8 cellular contexts compared by ENCODE assay signal in genomic region chr4:185425600-185426352, GRCh38. TPM values are rescaled to one million over a fixed set of nuclear protein-coding genes. Genes with fewer than 3 reads are reported as not detected.
A peak's percentile ranks its signal among the peaks of the same experiment; 100 is the strongest.
DNase-seq lines count a peak whose midpoint lies in the region; ATAC-seq and TF ChIP-seq lines count a peak whose summit lies in the region.

Gene UFSP2 (minus strand): TSS chr4:185425964. CDS start chr4:185425868, 96 bp downstream.

- H3K4me3 ChIP-seq in CD4-positive, CD25-positive, alpha-beta regulatory T cell (ENCODE audit: low read depth, low read length) = peak within 1 kb of the TSS; percentile 97
- H3K4me3 ChIP-seq in duodenal mucosa (ENCODE audit: low read depth in 1 of 2, low read length in 2 of 2) = peak within 1 kb of the TSS; percentile 85 to 96
- H3K4me3 ChIP-seq in right lobe of liver = peak within 1 kb of the TSS; percentile 71 to 91 (median 81)

- no peaks in the 10 kb centered on the region for H3K27me3 ChIP-seq in CD4-positive, CD25-positive, alpha-beta regulatory T cell (ENCODE audit: control insufficient read depth, insufficient read depth, low read length)
- no peaks in the 10 kb centered on the region for H3K27me3 ChIP-seq in duodenal mucosa (ENCODE audit: control insufficient read depth in 1 of 2, insufficient read depth in 2 of 2, low read length in 2 of 2)
- H3K27me3 ChIP-seq in right lobe of liver = no peaks in the 10 kb centered on the region

- no peaks in the 10 kb centered on the region for H3K9me3 Mint-ChIP-seq in CD4-positive, CD25-positive, alpha-beta regulatory T cell
- no peaks in the 10 kb centered on the region for H3K9me3 Mint-ChIP-seq in activated CD4-positive, alpha-beta memory T cell treated with anti-CD3 and anti-CD28 coated beads, Interleukin-2, amount 10 ng/mL, durations not matched to agents 7 days and 5 days

- POLR2A ChIA-PET in activated CD4-positive, alpha-beta memory T cell treated with anti-CD3 and anti-CD28 coated beads, Interleukin-2, amount 10 ng/mL, durations not matched to agents 7 days and 5 days (lab: Charles Lee) = interaction anchor here (0.6 to 3.3 kb wide), 12 partner anchors 10 to 692 kb away, joined by 3 to 47 read pairs (median 4); partner anchors contain the start of genes ANKRD37, CENPU, LRP2BP and SLC25A4

- peak within 1 kb of the TSS; percentile 97 to 100 (median 100) for H3K27ac Mint-ChIP-seq in CD4-positive, CD25-positive, alpha-beta regulatory T cell
- H3K27ac Mint-ChIP-seq in activated CD4-positive, alpha-beta memory T cell treated with anti-CD3 and anti-CD28 coated beads, Interleukin-2, amount 10 ng/mL, durations not matched to agents 7 days and 5 days = peak within 1 kb of the TSS; percentile 94

- peak; percentile 89 to 93 (median 92) for DNase-seq in CD4-positive, CD25-positive, alpha-beta regulatory T cell
- DNase-seq in NCI-H82 (lab: John Stamatoyannopoulos, UW) = peak; percentile 90
- peak; percentile 88 for DNase-seq in activated CD4-positive, alpha-beta memory T cell treated with anti-CD3 and anti-CD28 coated beads, Interleukin-2, amount 10 ng/mL, durations not matched to agents 7 days and 5 days
- DNase-seq in right lobe of liver = peak; percentile 91 to 95 (median 93)
- DNase-seq in stimulated activated CD4-positive, alpha-beta T cell treated with anti-CD3 and anti-CD28 coated beads, Interleukin-4, amount 100 ng/mL, for 24 hours = peak; percentile 85

- peaks cover 20 to 37% (median 27%) of the 10 kb centered on the region in 4 donors for H3K4me1 Mint-ChIP-seq in CD4-positive, CD25-positive, alpha-beta regulatory T cell
- peaks cover 20% of the 10 kb centered on the region for H3K4me1 Mint-ChIP-seq in activated CD4-positive, alpha-beta memory T cell treated with anti-CD3 and anti-CD28 coated beads, Interleukin-2, amount 10 ng/mL, durations not matched to agents 7 days and 5 days

- H3K36me3 ChIP-seq in CD4-positive, CD25-positive, alpha-beta regulatory T cell (ENCODE audit: control insufficient read depth, insufficient read depth, low read length) = peaks cover 13% of the 10 kb centered on the region
- no peaks in the 10 kb centered on the region for H3K36me3 ChIP-seq in duodenal mucosa (ENCODE audit: control insufficient read depth in 1 of 2, insufficient read depth in 2 of 2, low read length in 2 of 2)
- H3K36me3 ChIP-seq in right lobe of liver = no peaks in the 10 kb centered on the region

- H3K27me3 Mint-ChIP-seq in CD4-positive, CD25-positive, alpha-beta regulatory T cell = peaks cover 25% of the 10 kb centered on the region
- H3K27me3 Mint-ChIP-seq in activated CD4-positive, alpha-beta memory T cell treated with anti-CD3 and anti-CD28 coated beads, Interleukin-2, amount 10 ng/mL, durations not matched to agents 7 days and 5 days = peaks cover 4% of the 10 kb centered on the region

- H3K4me3 Mint-ChIP-seq in CD4-positive, CD25-positive, alpha-beta regulatory T cell = peak within 1 kb of the TSS; percentile 88 to 97 (median 90)
- peak within 1 kb of the TSS; percentile 80 for H3K4me3 Mint-ChIP-seq in activated CD4-positive, alpha-beta memory T cell treated with anti-CD3 and anti-CD28 coated beads, Interleukin-2, amount 10 ng/mL, durations not matched to agents 7 days and 5 days

- no peaks in the 10 kb centered on the region for H3K9me3 ChIP-seq in CD4-positive, CD25-positive, alpha-beta regulatory T cell (ENCODE audit: control insufficient read depth in 2 of 2, low read length in 2 of 2)
- no peaks in the 10 kb centered on the region for H3K9me3 ChIP-seq in duodenal mucosa (ENCODE audit: control insufficient read depth in 1 of 2, low read length in 2 of 2)
- H3K9me3 ChIP-seq in right lobe of liver = no peaks in the 10 kb centered on the region

- no peak for TF ChIP-seq CTCF in right lobe of liver (IDR thresholded peaks at IDR 0.05)

- intact Hi-C loops in right lobe of liver (cut with DNase I) = no loop called here

- H3K36me3 Mint-ChIP-seq in CD4-positive, CD25-positive, alpha-beta regulatory T cell = peaks cover 12% of the 10 kb centered on the region
- H3K36me3 Mint-ChIP-seq in activated CD4-positive, alpha-beta memory T cell treated with anti-CD3 and anti-CD28 coated beads, Interleukin-2, amount 10 ng/mL, durations not matched to agents 7 days and 5 days (ENCODE audit: low read depth) = peaks cover 24% of the 10 kb centered on the region

- CTCF ChIA-PET in activated CD4-positive, alpha-beta memory T cell treated with anti-CD3 and anti-CD28 coated beads, Interleukin-2, amount 10 ng/mL, durations not matched to agents 7 days and 5 days (lab: Charles Lee) = interaction anchor here (0.6 to 1.9 kb wide), 4 partner anchors 21 to 213 kb away, joined by 3 to 5 read pairs (median 4); partner anchors contain the start of gene LRP2BP

- H3K4me1 ChIP-seq in CD4-positive, CD25-positive, alpha-beta regulatory T cell (ENCODE audit: control insufficient read depth, insufficient read depth, low read length, poor library complexity, severe bottlenecking) = peaks cover 17% of the 10 kb centered on the region
- H3K4me1 ChIP-seq in duodenal mucosa (ENCODE audit: control insufficient read depth in 1 of 2, insufficient read depth in 2 of 2, low read length in 2 of 2) (peaks cover 17 to 19% of the 10 kb centered on the region in 2 donors), right lobe of liver (peaks cover 0 to 14% (median 0%) of the 10 kb centered on the region in 4 donors)

- peak within 1 kb of the TSS; percentile 97 for H3K27ac ChIP-seq in CD4-positive, CD25-positive, alpha-beta regulatory T cell (ENCODE audit: insufficient read depth, low read length, poor library complexity, severe bottlenecking)
- peak within 1 kb of the TSS; percentile 85 for H3K27ac ChIP-seq in duodenal mucosa (ENCODE audit: low read depth, low read length)
- peak within 1 kb of the TSS; percentile 97 to 99 (median 98) for H3K27ac ChIP-seq in right lobe of liver

- H3K9ac ChIP-seq in duodenal mucosa (ENCODE audit: low read depth in 1 of 2, low read length in 2 of 2) = peak within 1 kb of the TSS; percentile 83 to 95

- 0% methylated on average over 29 of the region's 67 CpGs for WGBS in right lobe of liver (ENCODE audit: insufficient coverage, low coverage, low lambda C conversion rate, missing lambda C conversion rate)

- peak; percentile 90 to 91 for ATAC-seq in CD4-positive, CD25-positive, alpha-beta regulatory T cell (ENCODE audit: low read depth in 2 of 2)
- ATAC-seq in GM19397 (IDR thresholded peaks at IDR 0.05; ENCODE audit: unreplicated experiment) (peak; percentile 93), HG03565 (IDR thresholded peaks at IDR 0.05; ENCODE audit: unreplicated experiment) (peak; percentile 89), right lobe of liver (peak; percentile 96 to 97 (median 96))

- peak; percentile 77 for TF ChIP-seq POLR2A in right lobe of liver (IDR thresholded peaks at IDR 0.05)

RNA-seq across cellular contexts. Expression of gene UFSP2, which starts in this region (rescaled TPM):
- total RNA-seq in CD4-positive, CD25-positive, alpha-beta regulatory T cell = 18.2 TPM
- polyA plus RNA-seq in CD4-positive, CD25-positive, alpha-beta regulatory T cell = 10 to 100 TPM; 39.8 to 45.3 (median 44.0) TPM
- total RNA-seq in activated CD4-positive, alpha-beta memory T cell treated with anti-CD3 and anti-CD28 coated beads, Interleukin-2, amount 10 ng/mL, durations not matched to agents 7 days and 5 days = 10 to 100 TPM; 23.4 to 23.8 TPM
- total RNA-seq in right lobe of liver = 10 to 100 TPM; 12.8 to 17.6 (median 14.0) TPM

Comparison
In these comparisons a context has a peak if more than half of its experiments do, and no peak if none do; other contexts are left out.
1. Peak in every context shown above with its lines: DNase-seq, ATAC-seq, H3K4me3 ChIP-seq and H3K27ac ChIP-seq.